ENCODE assay signal across 1 cellular context in genomic region chr2:142682528-142682927, GRCh38.
TF ChIP-seq lines count a peak whose summit lies in the region.

No MANE protein-coding gene starts in this region.

TF ChIP-seq in GM12878, 131 proteins besides CTCF, POLR2A, EP300 and RAD21 (continued from another document):
- TF ChIP-seq, protein P1, sequence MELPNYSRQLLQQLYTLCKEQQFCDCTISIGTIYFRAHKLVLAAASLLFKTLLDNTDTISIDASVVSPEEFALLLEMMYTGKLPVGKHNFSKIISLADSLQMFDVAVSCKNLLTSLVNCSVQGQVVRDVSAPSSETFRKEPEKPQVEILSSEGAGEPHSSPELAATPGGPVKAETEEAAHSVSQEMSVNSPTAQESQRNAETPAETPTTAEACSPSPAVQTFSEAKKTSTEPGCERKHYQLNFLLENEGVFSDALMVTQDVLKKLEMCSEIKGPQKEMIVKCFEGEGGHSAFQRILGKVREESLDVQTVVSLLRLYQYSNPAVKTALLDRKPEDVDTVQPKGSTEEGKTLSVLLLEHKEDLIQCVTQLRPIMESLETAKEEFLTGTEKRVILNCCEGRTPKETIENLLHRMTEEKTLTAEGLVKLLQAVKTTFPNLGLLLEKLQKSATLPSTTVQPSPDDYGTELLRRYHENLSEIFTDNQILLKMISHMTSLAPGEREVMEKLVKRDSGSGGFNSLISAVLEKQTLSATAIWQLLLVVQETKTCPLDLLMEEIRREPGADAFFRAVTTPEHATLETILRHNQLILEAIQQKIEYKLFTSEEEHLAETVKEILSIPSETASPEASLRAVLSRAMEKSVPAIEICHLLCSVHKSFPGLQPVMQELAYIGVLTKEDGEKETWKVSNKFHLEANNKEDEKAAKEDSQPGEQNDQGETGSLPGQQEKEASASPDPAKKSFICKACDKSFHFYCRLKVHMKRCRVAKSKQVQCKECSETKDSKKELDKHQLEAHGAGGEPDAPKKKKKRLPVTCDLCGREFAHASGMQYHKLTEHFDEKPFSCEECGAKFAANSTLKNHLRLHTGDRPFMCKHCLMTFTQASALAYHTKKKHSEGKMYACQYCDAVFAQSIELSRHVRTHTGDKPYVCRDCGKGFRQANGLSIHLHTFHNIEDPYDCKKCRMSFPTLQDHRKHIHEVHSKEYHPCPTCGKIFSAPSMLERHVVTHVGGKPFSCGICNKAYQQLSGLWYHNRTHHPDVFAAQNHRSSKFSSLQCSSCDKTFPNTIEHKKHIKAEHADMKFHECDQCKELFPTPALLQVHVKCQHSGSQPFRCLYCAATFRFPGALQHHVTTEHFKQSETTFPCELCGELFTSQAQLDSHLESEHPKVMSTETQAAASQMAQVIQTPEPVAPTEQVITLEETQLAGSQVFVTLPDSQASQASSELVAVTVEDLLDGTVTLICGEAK (IDR thresholded peaks at IDR 0.05; ENCODE audit: borderline replicate concordance), result no peak
- TF ChIP-seq MXI1 (IDR thresholded peaks at IDR 0.05; ENCODE audit: low read depth, low read length), result no peak
